Comparison of ENCODE assay signal across 8 cellular contexts in the genomic region with DNA sequence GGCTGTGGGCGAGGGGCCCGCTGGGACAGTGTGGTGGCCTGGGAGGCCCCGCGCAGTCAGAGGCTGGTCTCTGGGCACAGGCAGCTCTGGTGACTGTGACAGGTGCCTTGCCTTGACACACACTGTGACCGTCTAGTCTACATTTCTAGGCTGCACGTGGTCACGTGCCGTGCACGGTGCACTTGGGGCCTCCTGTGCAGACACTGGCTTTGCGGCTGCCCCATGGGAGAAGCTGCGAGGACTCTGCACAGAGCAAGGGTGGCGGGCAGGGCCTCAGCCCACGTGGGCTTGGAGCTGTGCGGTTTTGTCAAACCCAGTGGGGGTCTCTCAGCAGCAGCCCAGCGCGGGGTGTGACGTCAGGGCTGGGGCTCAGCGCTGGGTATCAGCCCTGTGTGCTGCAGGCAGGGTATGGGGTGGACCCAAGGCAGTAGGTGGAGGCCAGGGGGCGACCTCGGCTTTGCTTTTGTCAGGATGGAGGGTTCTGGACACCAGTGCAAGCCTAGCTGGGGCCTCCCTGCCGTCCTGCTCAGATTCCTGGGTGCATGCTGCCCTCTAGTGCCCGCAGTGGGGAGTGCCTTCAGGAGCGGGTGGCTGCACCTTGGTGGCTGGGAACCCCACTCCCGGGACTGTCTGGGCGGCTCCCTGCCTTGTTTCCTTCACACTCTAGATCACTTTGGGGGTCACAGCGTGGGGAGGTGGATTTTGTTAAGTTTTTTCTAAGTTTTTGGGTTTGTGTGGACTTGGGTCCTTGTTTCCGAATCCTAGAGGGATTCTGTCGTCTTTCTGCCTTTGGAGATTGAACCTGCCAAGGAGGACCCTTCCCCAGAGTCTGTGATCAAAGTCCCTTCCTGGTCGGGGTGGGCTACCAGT.
DNase-seq lines count a peak whose midpoint lies in the region; ATAC-seq, FAIRE-seq and TF ChIP-seq lines count a peak whose summit lies in the region.

No MANE protein-coding gene starts in this region.

- H4K20me1 ChIP-seq in neural cell (ENCODE audit: insufficient read depth): peaks cover 6% of the 10 kb centered on the region

- H3K9me2 ChIP-seq in neural cell (ENCODE audit: insufficient read depth, low read length): no peaks in the 10 kb centered on the region

- H3K9ac ChIP-seq in HUES48 (ENCODE audit: low read depth, low read length) (no peak overlapping the region), neural cell (ENCODE audit: low read length) (peak overlapping the region; percentile 44)

- no peak for TF ChIP-seq EP300 in neural cell (conservative IDR thresholded peaks at IDR 0.05; ENCODE audit: poor library complexity, severe bottlenecking)

- no peaks in the 10 kb centered on the region for H3K4me1 Mint-ChIP-seq in activated T-cell treated with anti-CD3 and anti-CD28 coated beads, Interleukin-2, amount 50 U/mL, for 72 hours (ENCODE audit: low read depth)

- no peak overlapping the region for H3K4me3 ChIP-seq in HUES48 (ENCODE audit: low read depth, low read length)
- no peak overlapping the region for H3K4me3 ChIP-seq in fibroblast of mammary gland (ENCODE audit: control insufficient read depth, low read depth, low read length)
- peak overlapping the region; percentile 41 for H3K4me3 ChIP-seq in neural cell (ENCODE audit: low read length)

- H3K27ac Mint-ChIP-seq in activated T-cell treated with anti-CD3 and anti-CD28 coated beads, Interleukin-2, amount 50 U/mL, for 72 hours: no peak overlapping the region

- H3K4me2 ChIP-seq in neural cell (ENCODE audit: low read length): no peak overlapping the region

- H3K36me3 ChIP-seq in HUES48 (ENCODE audit: control insufficient read depth, insufficient read depth, low read length) (peaks cover 23% of the 10 kb centered on the region), neural cell (ENCODE audit: insufficient read depth, low read length) (no peaks in the 10 kb centered on the region)

- H3K27me3 ChIP-seq in HUES48 (ENCODE audit: control insufficient read depth, insufficient read depth, low read length) (no peaks in the 10 kb centered on the region), neural cell (ENCODE audit: insufficient read depth, low read depth, low read length) (no peaks in the 10 kb centered on the region)

- TF ChIP-seq RAD21 in neural cell (conservative IDR thresholded peaks at IDR 0.05): peak; percentile 98

- TF ChIP-seq CTCF in GM12872 (IDR thresholded peaks at IDR 0.05; ENCODE audit: insufficient read depth, low read depth, low read length): peak; percentile 92
- peak; percentile 86 for TF ChIP-seq CTCF in fibroblast of mammary gland (conservative IDR thresholded peaks at IDR 0.05; ENCODE audit: control insufficient read depth, insufficient read depth, low read depth, low read length)
- peak; percentile 98 for TF ChIP-seq CTCF in neural cell (IDR thresholded peaks at IDR 0.05; ENCODE audit: poor library complexity, severe bottlenecking)

- H3K79me2 ChIP-seq in neural cell (replicated peaks; ENCODE audit: insufficient read depth, low read length): peaks cover 21% of the 10 kb centered on the region

- H3K27me3 Mint-ChIP-seq in activated T-cell treated with anti-CD3 and anti-CD28 coated beads, Interleukin-2, amount 50 U/mL, for 72 hours (ENCODE audit: low read depth): no peaks in the 10 kb centered on the region

- ATAC-seq in activated T-cell treated with anti-CD3 and anti-CD28 coated beads, Interleukin-2, amount 50 U/mL, for 72 hours (replicated peaks in 1 of 2): peak; percentile 84 to 87
- no peak for ATAC-seq in GM18517 (IDR thresholded peaks at IDR 0.05; ENCODE audit: unreplicated experiment)

- DNase-seq in RCC 7860 (ENCODE audit: low spot score) (peak; percentile 62), fibroblast of mammary gland (ENCODE audit: low read depth) (peak; percentile 73)
- peak; percentile 79 to 87 for DNase-seq in activated T-cell treated with anti-CD3 and anti-CD28 coated beads, Interleukin-2, amount 50 U/mL, for 72 hours
- DNase-seq in stimulated activated naive CD4-positive, alpha-beta T cell treated with Interleukin-2 at 50 U/mL for 16 hours (lab: John Stamatoyannopoulos, UW): peak; percentile 70

- H2AFZ ChIP-seq in neural cell (ENCODE audit: low read depth, low read length): no peak overlapping the region

- H3K9me3 ChIP-seq in HUES48 (ENCODE audit: control insufficient read depth, insufficient read depth, low read length) (no peaks in the 10 kb centered on the region), neural cell (ENCODE audit: low read length) (no peaks in the 10 kb centered on the region)

- no peaks in the 10 kb centered on the region for H3K4me1 ChIP-seq in HUES48 (ENCODE audit: control insufficient read depth, insufficient read depth, low read length)

- H3K9me3 Mint-ChIP-seq in activated T-cell treated with anti-CD3 and anti-CD28 coated beads, Interleukin-2, amount 50 U/mL, for 72 hours: no peaks in the 10 kb centered on the region

- H3F3A ChIP-seq in neural cell (ENCODE audit: insufficient read depth, low read length, poor library complexity, severe bottlenecking): no peaks in the 10 kb centered on the region

- no peak for FAIRE-seq in RCC 7860 (lab: Jason Lieb, UNC)

- no peaks in the 10 kb centered on the region for H3K36me3 Mint-ChIP-seq in activated T-cell treated with anti-CD3 and anti-CD28 coated beads, Interleukin-2, amount 50 U/mL, for 72 hours (ENCODE audit: insufficient read depth in 2 of 2)

- no peak overlapping the region for H3K4me3 Mint-ChIP-seq in activated T-cell treated with anti-CD3 and anti-CD28 coated beads, Interleukin-2, amount 50 U/mL, for 72 hours

- H3K27ac ChIP-seq in HUES48 (ENCODE audit: low read depth, low read length) (peak overlapping the region; percentile 1), neural cell (ENCODE audit: low read length) (peak overlapping the region; percentile 42)

TF ChIP-seq in neural cell, 6 proteins besides CTCF, POLR2A, EP300 and RAD21:
- TF ChIP-seq TAF1 (IDR thresholded peaks at IDR 0.05; ENCODE audit: low read depth) (no peak), MXI1 (conservative IDR thresholded peaks at IDR 0.05; ENCODE audit: poor library complexity, severe bottlenecking) (peak; percentile 48), SMC3 (conservative IDR thresholded peaks at IDR 0.05; ENCODE audit: poor library complexity) (peak; percentile 91), EZH2 (IDR thresholded peaks at IDR 0.05; ENCODE audit: borderline replicate concordance, insufficient read depth, low read length, poor library complexity, severe bottlenecking) (no peak), POLR2AphosphoS5 (IDR thresholded peaks at IDR 0.05) (no peak)
- TF ChIP-seq, protein P1, sequence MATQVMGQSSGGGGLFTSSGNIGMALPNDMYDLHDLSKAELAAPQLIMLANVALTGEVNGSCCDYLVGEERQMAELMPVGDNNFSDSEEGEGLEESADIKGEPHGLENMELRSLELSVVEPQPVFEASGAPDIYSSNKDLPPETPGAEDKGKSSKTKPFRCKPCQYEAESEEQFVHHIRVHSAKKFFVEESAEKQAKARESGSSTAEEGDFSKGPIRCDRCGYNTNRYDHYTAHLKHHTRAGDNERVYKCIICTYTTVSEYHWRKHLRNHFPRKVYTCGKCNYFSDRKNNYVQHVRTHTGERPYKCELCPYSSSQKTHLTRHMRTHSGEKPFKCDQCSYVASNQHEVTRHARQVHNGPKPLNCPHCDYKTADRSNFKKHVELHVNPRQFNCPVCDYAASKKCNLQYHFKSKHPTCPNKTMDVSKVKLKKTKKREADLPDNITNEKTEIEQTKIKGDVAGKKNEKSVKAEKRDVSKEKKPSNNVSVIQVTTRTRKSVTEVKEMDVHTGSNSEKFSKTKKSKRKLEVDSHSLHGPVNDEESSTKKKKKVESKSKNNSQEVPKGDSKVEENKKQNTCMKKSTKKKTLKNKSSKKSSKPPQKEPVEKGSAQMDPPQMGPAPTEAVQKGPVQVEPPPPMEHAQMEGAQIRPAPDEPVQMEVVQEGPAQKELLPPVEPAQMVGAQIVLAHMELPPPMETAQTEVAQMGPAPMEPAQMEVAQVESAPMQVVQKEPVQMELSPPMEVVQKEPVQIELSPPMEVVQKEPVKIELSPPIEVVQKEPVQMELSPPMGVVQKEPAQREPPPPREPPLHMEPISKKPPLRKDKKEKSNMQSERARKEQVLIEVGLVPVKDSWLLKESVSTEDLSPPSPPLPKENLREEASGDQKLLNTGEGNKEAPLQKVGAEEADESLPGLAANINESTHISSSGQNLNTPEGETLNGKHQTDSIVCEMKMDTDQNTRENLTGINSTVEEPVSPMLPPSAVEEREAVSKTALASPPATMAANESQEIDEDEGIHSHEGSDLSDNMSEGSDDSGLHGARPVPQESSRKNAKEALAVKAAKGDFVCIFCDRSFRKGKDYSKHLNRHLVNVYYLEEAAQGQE (IDR thresholded peaks at IDR 0.05; ENCODE audit: borderline replicate concordance): no peak
